16 cellular contexts compared by ENCODE assay signal in the genomic region with DNA sequence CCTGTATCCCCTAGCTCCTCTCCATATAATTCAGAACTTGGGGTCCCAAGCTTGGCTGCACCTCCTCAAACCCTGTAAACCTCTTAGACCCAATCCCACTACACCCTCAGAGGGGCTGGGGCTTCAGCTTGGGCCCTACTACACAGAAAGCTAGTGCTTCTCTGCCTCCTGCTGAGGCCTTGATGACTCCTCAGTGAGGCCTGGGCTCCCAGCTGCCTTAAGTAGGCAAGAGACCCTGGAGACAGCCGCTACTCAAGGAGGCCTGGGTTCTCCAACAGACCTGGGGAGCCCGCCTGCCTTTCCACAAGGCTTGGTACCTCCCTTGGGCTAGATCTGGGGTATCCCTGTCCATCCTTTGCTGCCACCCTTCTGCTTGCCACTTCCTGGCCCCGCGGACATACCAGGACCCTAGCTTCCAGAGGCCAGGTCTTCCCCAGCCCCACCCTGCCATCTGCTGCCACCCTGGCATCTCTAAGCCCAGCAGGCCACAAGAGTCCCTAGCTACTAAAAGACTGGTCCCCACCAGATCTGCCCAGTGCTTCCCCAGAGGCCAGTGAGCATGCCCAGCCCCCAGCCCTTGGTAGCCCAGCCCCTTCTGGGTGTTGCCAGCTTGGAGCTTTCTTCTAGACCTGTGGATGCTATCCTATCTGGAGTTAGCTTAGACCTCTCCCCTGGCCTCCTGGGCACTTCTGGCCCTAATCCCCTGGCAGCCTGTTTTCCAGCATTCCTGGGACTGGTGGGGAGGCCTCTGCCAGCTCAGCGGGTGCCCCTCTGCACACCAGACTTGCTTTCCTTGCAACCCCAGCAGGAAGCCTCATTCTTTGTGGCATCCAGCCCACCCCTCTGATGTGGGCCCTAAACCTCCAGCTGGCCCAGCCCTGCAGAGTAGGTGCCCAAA. TPM values are rescaled to one million over a fixed set of nuclear protein-coding genes. Genes with fewer than 3 reads are reported as not detected.
DNase-seq lines count a peak whose midpoint lies in the region; ATAC-seq and TF ChIP-seq lines count a peak whose summit lies in the region.
"Had no signal": no experiment of that assay in that cellular context is flagged by ENCODE, and none has a peak within 500 bp of the region (broad histone marks: within the 10 kb centered on the region; RNA-seq: fewer than 3 reads in every experiment).

No MANE protein-coding gene starts in this region.

- H3K36me3 ChIP-seq in GM06990 (ENCODE audit: control insufficient read depth, insufficient read depth, low read length) (peaks cover 42% of the 10 kb centered on the region), ascending aorta (peaks cover 33 to 36% of the 10 kb centered on the region in 2 donors)
- H3K36me3 ChIP-seq in effector memory CD4-positive, alpha-beta T cell (ENCODE audit: control insufficient read depth, insufficient read depth, low read length): peaks cover 18% of the 10 kb centered on the region

- H3K27me3 Mint-ChIP-seq in CD4-positive, alpha-beta T cell: no peaks in the 10 kb centered on the region
- H3K27me3 Mint-ChIP-seq: activated CD4-positive, alpha-beta T cell treated with anti-CD3 and anti-CD28 coated beads, Interleukin-2, amount 10 ng/mL, durations not matched to agents 24 days and 14 days had no signal

- H3K4me1 Mint-ChIP-seq in CD4-positive, alpha-beta T cell (ENCODE audit: low read depth): peaks cover 4% of the 10 kb centered on the region

- no peaks in the 10 kb centered on the region for H3K9me3 Mint-ChIP-seq in CD4-positive, alpha-beta T cell
- H3K9me3 Mint-ChIP-seq: activated CD4-positive, alpha-beta T cell treated with anti-CD3 and anti-CD28 coated beads, Interleukin-2, amount 10 ng/mL, durations not matched to agents 24 days and 14 days had no signal

- CTCF ChIA-PET in CD4-positive, alpha-beta T cell (lab: Charles Lee): no interaction called here

- H3K27me3 ChIP-seq in CD4-positive, alpha-beta T cell (ENCODE audit: control insufficient read depth, insufficient read depth, low read length): no peaks in the 10 kb centered on the region
- no peaks in the 10 kb centered on the region for H3K27me3 ChIP-seq in GM06990 (replicated peaks; ENCODE audit: control insufficient read depth, insufficient read depth, low read length)
- no peaks in the 10 kb centered on the region for H3K27me3 ChIP-seq in ascending aorta
- H3K27me3 ChIP-seq in effector memory CD4-positive, alpha-beta T cell (replicated peaks; ENCODE audit: control insufficient read depth, insufficient read depth, low read length, poor library complexity, severe bottlenecking): no peaks in the 10 kb centered on the region
- H3K27me3 ChIP-seq: esophagus muscularis mucosa, thyroid gland had no signal

- no peak overlapping the region for H3K4me3 Mint-ChIP-seq in CD4-positive, alpha-beta T cell
- H3K4me3 Mint-ChIP-seq: activated CD4-positive, alpha-beta T cell treated with anti-CD3 and anti-CD28 coated beads, Interleukin-2, amount 10 ng/mL, durations not matched to agents 24 days and 14 days had no signal

- ATAC-seq in CD4-positive, alpha-beta T cell (ENCODE audit: poor library complexity): no peak
- ATAC-seq in esophagus mucosa: peak; percentile 12

- H3K27ac ChIP-seq in CD4-positive, alpha-beta T cell (ENCODE audit: low read depth, low read length): no peak overlapping the region
- no peak overlapping the region for H3K27ac ChIP-seq in ascending aorta
- H3K27ac ChIP-seq in effector memory CD4-positive, alpha-beta T cell (ENCODE audit: insufficient read depth, low read length, poor library complexity, severe bottlenecking): no peak overlapping the region
- H3K27ac ChIP-seq: esophagus muscularis mucosa, lower lobe of right lung, thyroid gland had no signal

- H3K27ac Mint-ChIP-seq in CD4-positive, alpha-beta T cell: peak overlapping the region; percentile 56
- H3K27ac Mint-ChIP-seq: activated CD4-positive, alpha-beta T cell treated with anti-CD3 and anti-CD28 coated beads, Interleukin-2, amount 10 ng/mL, durations not matched to agents 24 days and 14 days had no signal

- intact Hi-C loops in CD4-positive, alpha-beta T cell (cut with DNase I, micrococcal nuclease): no loop called here
- intact Hi-C loops in ascending aorta (cut with DNase I): no loop called here

- H3K9me3 ChIP-seq in CD4-positive, alpha-beta T cell (ENCODE audit: control insufficient read depth, low read length): no peaks in the 10 kb centered on the region
- no peaks in the 10 kb centered on the region for H3K9me3 ChIP-seq in ascending aorta
- H3K9me3 ChIP-seq in effector memory CD4-positive, alpha-beta T cell (ENCODE audit: control insufficient read depth, low read length): no peaks in the 10 kb centered on the region
- H3K9me3 ChIP-seq: esophagus muscularis mucosa, HAP-1, lower lobe of right lung, thyroid gland had no signal

- H3K36me3 Mint-ChIP-seq in CD4-positive, alpha-beta T cell (ENCODE audit: low read depth): peaks cover 13% of the 10 kb centered on the region

- H3K4me3 ChIP-seq in GM06990 (replicated peaks; ENCODE audit: low read depth, low read length): no peak overlapping the region
- H3K4me3 ChIP-seq in ascending aorta: no peak overlapping the region
- H3K4me3 ChIP-seq in effector memory CD4-positive, alpha-beta T cell (ENCODE audit: insufficient read depth, low read depth, low read length, poor library complexity, severe bottlenecking): no peak overlapping the region
- H3K4me3 ChIP-seq: esophagus muscularis mucosa, HAP-1, lower lobe of right lung, smooth muscle cell, thyroid gland had no signal

- POLR2A ChIA-PET in CD4-positive, alpha-beta T cell (lab: Charles Lee): interaction anchor here (1.5 kb wide), 1 partner anchor 14 kb away, joined by 6 read pairs; the partner anchor contains the start of gene C15orf39

- TF ChIP-seq CTCF in CD4-positive, alpha-beta T cell (IDR thresholded peaks at IDR 0.05): no peak
- no peak for TF ChIP-seq CTCF in GM06990 (IDR thresholded peaks at IDR 0.05; ENCODE audit: insufficient read depth, low read length, poor library complexity, severe bottlenecking)
- TF ChIP-seq CTCF in ascending aorta (IDR thresholded peaks at IDR 0.05): no peak

- DNase-seq in CD4-positive, alpha-beta T cell: no peak
- DNase-seq in GM06990 (ENCODE audit: extremely low read depth, insufficient read length): peak; percentile 43
- peak; percentile 10 for DNase-seq in OCI-M1 (lab: John Stamatoyannopoulos, UW)
- no peak for DNase-seq in ascending aorta (ENCODE audit: low spot score in 2 of 2)
- DNase-seq in mucosa of gallbladder (ENCODE audit: low spot score): no peak
- DNase-seq in effector memory CD4-positive, alpha-beta T cell: no peak
- DNase-seq: activated CD4-positive, alpha-beta T cell treated with anti-CD3 and anti-CD28 coated beads, Interleukin-2, amount 10 ng/mL, durations not matched to agents 24 days and 14 days; DMS79; lower lobe of right lung; NCI-H1436 treated with DMSO at 0.1 percent for 48 hours; nucleus accumbens had no signal

- no peaks in the 10 kb centered on the region for H3K4me1 ChIP-seq in ascending aorta
- H3K4me1 ChIP-seq in effector memory CD4-positive, alpha-beta T cell (ENCODE audit: control insufficient read depth, insufficient read depth, low read length, poor library complexity, severe bottlenecking): no peaks in the 10 kb centered on the region
- H3K4me1 ChIP-seq: HAP-1, thyroid gland had no signal

RNA-seq across cellular contexts. Expression of gene C15orf39, which starts 13.7 kb away (rescaled TPM):
- 10 to 100 TPM; 41.6 to 42.1 TPM for total RNA-seq in CD4-positive, alpha-beta T cell
- total RNA-seq in esophagus mucosa (23.1 TPM), ascending aorta (30.8 TPM), mucosa of gallbladder (27.0 TPM)

RNA-seq across cellular contexts. Expression of gene GOLGA6C, which starts 42.8 kb away (rescaled TPM):
- not detected for total RNA-seq in CD4-positive, alpha-beta T cell
- total RNA-seq in esophagus mucosa (not detected), ascending aorta (not detected), mucosa of gallbladder (not detected)
- total RNA-seq: activated CD4-positive, alpha-beta T cell treated with anti-CD3 and anti-CD28 coated beads, Interleukin-2, amount 10 ng/mL, durations not matched to agents 24 days and 14 days; esophagus muscularis mucosa; lower lobe of right lung; smooth muscle cell; thyroid gland had no signal

Comparison
In these comparisons a context has a peak if more than half of its experiments do, and no peak if none do; other contexts are left out.
1. DNase-seq: peak in GM06990 (single experiment) and OCI-M1 (single experiment); none in CD4-positive, alpha-beta T cell (0 of 10), ascending aorta (0 of 2), mucosa of gallbladder (single experiment) and effector memory CD4-positive, alpha-beta T cell (0 of 3).